21 cellular contexts compared by ENCODE assay signal in genomic region chr1:117860906-117861610, GRCh38.
A peak's percentile ranks its signal among the peaks of the same experiment; 100 is the strongest.
DNase-seq lines count a peak whose midpoint lies in the region; ATAC-seq and TF ChIP-seq lines count a peak whose summit lies in the region.
"Had no signal": no experiment of that assay in that cellular context is flagged by ENCODE, and none has a peak within 500 bp of the region (broad histone marks: within the 10 kb centered on the region; RNA-seq: fewer than 3 reads in every experiment).

No MANE protein-coding gene starts in this region.

- no peak for ATAC-seq in gastrocnemius medialis
- ATAC-seq in HG03097 (IDR thresholded peaks at IDR 0.05; ENCODE audit: low FRiP score, unreplicated experiment) = no peak
- ATAC-seq: activated CD8-positive, alpha-beta memory T cell treated with anti-CD3 and anti-CD28 coated beads, Interleukin-2, amount 10 ng/mL, durations not matched to agents 7 days and 5 days; Right ventricle myocardium inferior had no signal

- peaks cover 22% of the 10 kb centered on the region for H3K4me1 Mint-ChIP-seq in HFFc6 (ENCODE audit: low read depth)
- no peaks in the 10 kb centered on the region for H3K4me1 Mint-ChIP-seq in activated T-helper 2 cell treated with anti-CD3 and anti-CD28 coated beads, Interferon-gamma antibody, Interleukin-2, Interleukin-4, amounts not matched to agents 10 μg/mL and 5 μg/mL and 100 μg/mL, durations not matched to agents 14 hours and 24 hours and 36 hours (ENCODE audit: low read depth)
- H3K4me1 Mint-ChIP-seq: activated CD8-positive, alpha-beta memory T cell treated with anti-CD3 and anti-CD28 coated beads, Interleukin-2, amount 10 ng/mL, durations not matched to agents 7 days and 5 days; B cell had no signal

- H3K23ac ChIP-seq in mesenchymal stem cell (ENCODE audit: low read length in 2 of 2) = no peak overlapping the region

- H4K91ac ChIP-seq in mesenchymal stem cell (ENCODE audit: low read length) = no peak overlapping the region

- 85% methylated on average over 2 of the region's 2 CpGs for WGBS in mesenchymal stem cell

- H3K27me3 Mint-ChIP-seq in HFFc6 (ENCODE audit: insufficient read depth) = no peaks in the 10 kb centered on the region
- no peaks in the 10 kb centered on the region for H3K27me3 Mint-ChIP-seq in activated T-helper 2 cell treated with anti-CD3 and anti-CD28 coated beads, Interferon-gamma antibody, Interleukin-2, Interleukin-4, amounts not matched to agents 10 μg/mL and 5 μg/mL and 100 μg/mL, durations not matched to agents 14 hours and 24 hours and 36 hours (ENCODE audit: low read depth)
- H3K27me3 Mint-ChIP-seq: activated CD8-positive, alpha-beta memory T cell treated with anti-CD3 and anti-CD28 coated beads, Interleukin-2, amount 10 ng/mL, durations not matched to agents 7 days and 5 days; B cell; stimulated activated naive CD8-positive, alpha-beta T cell treated with anti-CD3 and anti-CD28 coated beads, Interleukin-15, Interleukin-2, amounts not matched to agents 100 ng/mL and 50 ng/mL, for 24 hours had no signal

- H2AFZ ChIP-seq in mesenchymal stem cell (ENCODE audit: low read depth, low read length) = no peak overlapping the region

- H3K27ac Mint-ChIP-seq in HFFc6 = no peak overlapping the region
- no peak overlapping the region for H3K27ac Mint-ChIP-seq in activated T-helper 2 cell treated with anti-CD3 and anti-CD28 coated beads, Interferon-gamma antibody, Interleukin-2, Interleukin-4, amounts not matched to agents 10 μg/mL and 5 μg/mL and 100 μg/mL, durations not matched to agents 14 hours and 24 hours and 36 hours
- H3K27ac Mint-ChIP-seq: activated CD8-positive, alpha-beta memory T cell treated with anti-CD3 and anti-CD28 coated beads, Interleukin-2, amount 10 ng/mL, durations not matched to agents 7 days and 5 days; B cell; stimulated activated naive CD8-positive, alpha-beta T cell treated with anti-CD3 and anti-CD28 coated beads, Interleukin-15, Interleukin-2, amounts not matched to agents 100 ng/mL and 50 ng/mL, for 24 hours had no signal

- no peak overlapping the region for H2BK12ac ChIP-seq in mesenchymal stem cell (ENCODE audit: low read length in 2 of 2)

- no peak overlapping the region for H2BK5ac ChIP-seq in mesenchymal stem cell (ENCODE audit: low read depth, low read length, poor library complexity, severe bottlenecking)

- peaks cover 1 to 19% of the 10 kb centered on the region in 2 experiments for H3K36me3 ChIP-seq in mesenchymal stem cell (ENCODE audit: control insufficient read depth in 1 of 2, insufficient read depth in 2 of 2, low read depth in 1 of 2, low read length in 2 of 2)
- peaks cover 0 to 19% of the 10 kb centered on the region in 2 donors for H3K36me3 ChIP-seq in gastrocnemius medialis

- no peak overlapping the region for H2AK5ac ChIP-seq in mesenchymal stem cell (ENCODE audit: low read length, severe bottlenecking)

- no peak overlapping the region for H4K8ac ChIP-seq in mesenchymal stem cell (ENCODE audit: low read length)

- no peak overlapping the region for H3K4ac ChIP-seq in mesenchymal stem cell (ENCODE audit: low read depth in 1 of 2, low read length in 2 of 2)

- H3K4me1 ChIP-seq in mesenchymal stem cell (ENCODE audit: control insufficient read depth, insufficient read depth, low read depth, low read length) (no peaks in the 10 kb centered on the region), gastrocnemius medialis (no peaks in the 10 kb centered on the region)

- no peak overlapping the region for H3K9ac ChIP-seq in mesenchymal stem cell (ENCODE audit: low read length)

- H3K36me3 Mint-ChIP-seq in HFFc6 (ENCODE audit: low read depth) = peaks cover 17% of the 10 kb centered on the region
- H3K36me3 Mint-ChIP-seq in activated T-helper 2 cell treated with anti-CD3 and anti-CD28 coated beads, Interferon-gamma antibody, Interleukin-2, Interleukin-4, amounts not matched to agents 10 μg/mL and 5 μg/mL and 100 μg/mL, durations not matched to agents 14 hours and 24 hours and 36 hours (ENCODE audit: low read depth) = peaks cover 11% of the 10 kb centered on the region

- H2BK15ac ChIP-seq in mesenchymal stem cell (ENCODE audit: low read depth, poor library complexity, severe bottlenecking) = no peak overlapping the region

- DNase-seq in AG09309 (ENCODE audit: low read depth) (peak; percentile 63), HFFc6 (peak; percentile 22), anterior cingulate cortex (lab: John Stamatoyannopoulos, UW) (peak in 30 of 58 donors; percentile 2 to 74 (median 16)), mesenchymal stem cell (peak; percentile 41), gastrocnemius medialis (no peak), NOMO-1 treated with dmso at 0.1 percent for 144 hours (lab: John Stamatoyannopoulos, UW; ENCODE audit: unreplicated experiment) (no peak)
- DNase-seq in activated T-helper 2 cell treated with anti-CD3 and anti-CD28 coated beads, Interferon-gamma antibody, Interleukin-2, Interleukin-4, amounts not matched to agents 10 μg/mL and 5 μg/mL and 100 μg/mL, durations not matched to agents 14 hours and 24 hours and 36 hours (ENCODE audit: low spot score) = no peak
- DNase-seq: activated CD4-positive, CD25-positive, alpha-beta regulatory T cell treated with anti-CD3 and anti-CD28 coated beads, Interleukin-2, amount 50 U/mL, for 72 hours; activated CD8-positive, alpha-beta memory T cell treated with anti-CD3 and anti-CD28 coated beads, Interleukin-2, amount 10 ng/mL, durations not matched to agents 7 days and 5 days; activated effector memory CD4-positive, alpha-beta T cell treated with anti-CD3 and anti-CD28 coated beads, Interleukin-2, amount 50 U/mL, for 16 hours; amniotic stem cell; head of caudate nucleus; islet precursor cell; mammary epithelial cell; retina; stimulated activated CD4-positive, alpha-beta T cell treated with anti-CD3 and anti-CD28 coated beads, Interleukin-15, amount 100 ng/mL, for 24 hours; T-helper 2 cell had no signal

- TF ChIP-seq CTCF in AG09309 (IDR thresholded peaks at IDR 0.05; ENCODE audit: control insufficient read depth, insufficient read depth, low read depth, low read length, missing control alignments) (no peak), HFFc6 (IDR thresholded peaks at IDR 0.05) (no peak), gastrocnemius medialis (IDR thresholded peaks at IDR 0.05 in 4 of 5, conservative IDR thresholded peaks at IDR 0.05 in 1 of 5) (no peak)

- intact Hi-C loops in gastrocnemius medialis (cut with DNase I; ENCODE audit: low total_unique reads) = no loop called here
- intact Hi-C loops in activated T-helper 2 cell treated with anti-CD3 and anti-CD28 coated beads, Interferon-gamma antibody, Interleukin-2, Interleukin-4, amounts not matched to agents 10 μg/mL and 5 μg/mL and 100 μg/mL, durations not matched to agents 14 hours and 24 hours and 36 hours (cut with micrococcal nuclease) = no loop called here

- H3K27ac ChIP-seq in mesenchymal stem cell (ENCODE audit: low read length, poor library complexity, severe bottlenecking) (no peak overlapping the region), gastrocnemius medialis (no peak overlapping the region)

- H3K4me2 ChIP-seq in mesenchymal stem cell (ENCODE audit: low read length, poor library complexity, severe bottlenecking) = no peak overlapping the region

- H3K27me3 ChIP-seq in mesenchymal stem cell (ENCODE audit: control insufficient read depth in 1 of 2, insufficient read depth in 1 of 2, low read length in 2 of 2) = no peaks in the 10 kb centered on the region
- no peaks in the 10 kb centered on the region for H3K27me3 ChIP-seq in gastrocnemius medialis

- H3K9me3 Mint-ChIP-seq in HFFc6 = no peaks in the 10 kb centered on the region
- H3K9me3 Mint-ChIP-seq in activated T-helper 2 cell treated with anti-CD3 and anti-CD28 coated beads, Interferon-gamma antibody, Interleukin-2, Interleukin-4, amounts not matched to agents 10 μg/mL and 5 μg/mL and 100 μg/mL, durations not matched to agents 14 hours and 24 hours and 36 hours = no peaks in the 10 kb centered on the region

- in situ Hi-C loops in gastrocnemius medialis (cut with MboI; ENCODE audit: low sequenced_read_pairs in 4 of 4) = no loop called here

- no peak overlapping the region for H3K4me3 Mint-ChIP-seq in HFFc6
- no peak overlapping the region for H3K4me3 Mint-ChIP-seq in activated T-helper 2 cell treated with anti-CD3 and anti-CD28 coated beads, Interferon-gamma antibody, Interleukin-2, Interleukin-4, amounts not matched to agents 10 μg/mL and 5 μg/mL and 100 μg/mL, durations not matched to agents 14 hours and 24 hours and 36 hours (ENCODE audit: low read depth)
- H3K4me3 Mint-ChIP-seq: activated CD8-positive, alpha-beta memory T cell treated with anti-CD3 and anti-CD28 coated beads, Interleukin-2, amount 10 ng/mL, durations not matched to agents 7 days and 5 days; B cell; stimulated activated naive CD8-positive, alpha-beta T cell treated with anti-CD3 and anti-CD28 coated beads, Interleukin-15, Interleukin-2, amounts not matched to agents 100 ng/mL and 50 ng/mL, for 24 hours had no signal

- H3K18ac ChIP-seq in mesenchymal stem cell (ENCODE audit: low read depth in 1 of 2, low read length in 2 of 2) = peak overlapping the region in 1 of 2 experiments; percentile 4

- H3K9me3 ChIP-seq in mesenchymal stem cell (ENCODE audit: control insufficient read depth, low read length) (no peaks in the 10 kb centered on the region), gastrocnemius medialis (no peaks in the 10 kb centered on the region)

- H3K79me1 ChIP-seq in mesenchymal stem cell (replicated peaks; ENCODE audit: low read length, poor library complexity, severe bottlenecking) = no peaks in the 10 kb centered on the region

- H2BK120ac ChIP-seq in mesenchymal stem cell (ENCODE audit: low read depth, low read length) = no peak overlapping the region

- H3K4me3 ChIP-seq in AG09309 (ENCODE audit: control insufficient read depth, low read depth, low read length) = no peak overlapping the region
- H3K4me3 ChIP-seq in mesenchymal stem cell (ENCODE audit: insufficient read depth in 1 of 2, low read depth in 1 of 2, low read length in 2 of 2) = no peak overlapping the region
- no peak overlapping the region for H3K4me3 ChIP-seq in gastrocnemius medialis

- no peak overlapping the region for H3K14ac ChIP-seq in mesenchymal stem cell (ENCODE audit: low read length in 2 of 2)

- no peak for TF ChIP-seq POLR2A in gastrocnemius medialis (IDR thresholded peaks at IDR 0.05)

Comparison
In these comparisons a context has a peak if more than half of its experiments do, and no peak if none do; other contexts are left out.
1. DNase-seq: peak in AG09309 (single experiment), HFFc6 (single experiment), anterior cingulate cortex (30 of 58) and mesenchymal stem cell (single experiment); none in gastrocnemius medialis (0 of 2), activated T-helper 2 cell treated with anti-CD3 and anti-CD28 coated beads, Interferon-gamma antibody, Interleukin-2, Interleukin-4, amounts not matched to agents 10 μg/mL and 5 μg/mL and 100 μg/mL, durations not matched to agents 14 hours and 24 hours and 36 hours (single experiment) and NOMO-1 treated with dmso at 0.1 percent for 144 hours (single experiment).